8 cellular contexts compared by ENCODE assay signal in the genomic region with DNA sequence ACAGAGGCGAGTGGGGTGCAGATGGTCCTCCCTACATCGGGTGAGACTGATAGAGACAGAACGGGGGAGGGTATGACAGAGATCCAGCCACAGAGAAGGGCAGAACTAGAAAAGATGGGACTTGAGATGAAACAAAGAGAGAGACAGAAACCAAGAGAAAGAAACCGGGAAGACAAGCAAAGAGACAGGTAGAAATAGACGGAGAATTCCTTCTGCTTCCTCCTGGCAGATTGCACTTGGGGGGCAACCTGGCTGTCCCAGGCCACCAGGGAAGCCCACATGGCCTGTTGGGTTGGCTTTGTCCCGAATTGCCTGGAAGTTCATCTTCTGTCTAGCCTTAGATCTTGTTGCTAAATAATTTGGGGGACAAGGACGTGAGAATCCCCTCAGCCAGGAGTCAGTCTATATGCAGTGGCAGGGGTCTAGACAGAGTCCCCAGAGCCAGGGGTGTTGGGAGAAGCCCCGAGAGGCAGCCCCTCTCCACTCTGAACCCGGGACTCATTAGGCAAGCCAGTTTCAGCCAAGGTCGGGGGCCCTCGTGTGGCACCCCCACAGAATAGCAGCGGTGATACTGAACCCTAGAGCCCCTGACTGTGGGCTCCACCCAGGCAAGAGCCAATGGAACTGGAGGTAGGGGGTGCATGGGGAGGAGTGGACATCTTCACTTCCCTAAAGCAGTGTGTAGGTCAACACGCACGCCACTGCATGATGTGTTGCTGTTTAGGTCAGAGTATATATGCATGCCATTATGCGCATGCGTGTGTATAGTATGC. TPM values are rescaled to one million over a fixed set of nuclear protein-coding genes. Genes with fewer than 3 reads are reported as not detected.
A peak's percentile ranks its signal among the peaks of the same experiment; 100 is the strongest.
DNase-seq lines count a peak whose midpoint lies in the region; ATAC-seq lines count a peak whose summit lies in the region.

No MANE protein-coding gene starts in this region.

- H3K4me2 ChIP-seq in mesenchymal stem cell (ENCODE audit: low read length, poor library complexity, severe bottlenecking), result no peak overlapping the region

- H3K27me3 Mint-ChIP-seq in natural killer cell treated with Interleukin-12 subunit alpha and Interleukin-12 subunit beta and Interleukin-15 and Interleukin-18, amount 100 ng/mL, for 72 hours, result no peaks in the 10 kb centered on the region

- no peak overlapping the region for H4K8ac ChIP-seq in mesenchymal stem cell (ENCODE audit: low read length)

- no peaks in the 10 kb centered on the region for H3K9me3 Mint-ChIP-seq in natural killer cell treated with Interleukin-12 subunit alpha and Interleukin-12 subunit beta and Interleukin-15 and Interleukin-18, amount 100 ng/mL, for 72 hours

- H3K79me1 ChIP-seq in mesenchymal stem cell (replicated peaks; ENCODE audit: low read length, poor library complexity, severe bottlenecking), result no peaks in the 10 kb centered on the region

- 2% methylated on average over 16 of the region's 16 CpGs for WGBS in thymus
- WGBS in mesenchymal stem cell, result 69% methylated on average over 16 of the region's 16 CpGs

- no peak overlapping the region for H2BK12ac ChIP-seq in mesenchymal stem cell (ENCODE audit: low read length in 2 of 2)

- H2AFZ ChIP-seq in mesenchymal stem cell (ENCODE audit: low read depth, low read length), result no peak overlapping the region

- H3K9me3 ChIP-seq in thymus (ENCODE audit: control insufficient read depth) (no peaks in the 10 kb centered on the region), mesenchymal stem cell (ENCODE audit: control insufficient read depth, low read length) (no peaks in the 10 kb centered on the region)

- ATAC-seq in GM19438 (IDR thresholded peaks at IDR 0.05; ENCODE audit: low read depth, unreplicated experiment) (peak; percentile 37), HG03460 (IDR thresholded peaks at IDR 0.05; ENCODE audit: unreplicated experiment) (peak; percentile 37)
- peak; percentile 61 to 69 for ATAC-seq in natural killer cell treated with Interleukin-12 subunit alpha and Interleukin-12 subunit beta and Interleukin-15 and Interleukin-18, amount 100 ng/mL, for 72 hours

- H3K4me1 ChIP-seq in thymus (ENCODE audit: control insufficient read depth, insufficient read depth, low read length) (peaks cover 30% of the 10 kb centered on the region), mesenchymal stem cell (ENCODE audit: control insufficient read depth, insufficient read depth, low read depth, low read length) (peaks cover 12% of the 10 kb centered on the region)

- no peak overlapping the region for H2AK5ac ChIP-seq in mesenchymal stem cell (ENCODE audit: low read length, severe bottlenecking)

- H3K36me3 ChIP-seq in thymus (ENCODE audit: control insufficient read depth, insufficient read depth) (peaks cover 25% of the 10 kb centered on the region), mesenchymal stem cell (ENCODE audit: control insufficient read depth in 1 of 2, insufficient read depth in 2 of 2, low read depth in 1 of 2, low read length in 2 of 2) (no peaks in the 10 kb centered on the region)

- DNase-seq in CD1c-positive myeloid dendritic cell (ENCODE audit: extremely low spot score), result peak; percentile 95
- peak; percentile 91 for DNase-seq in UCSD-AML1 (lab: John Stamatoyannopoulos, UW; ENCODE audit: unreplicated experiment)
- DNase-seq in cerebellum (ENCODE audit: low spot score), result peak; percentile 40
- peak; percentile 88 for DNase-seq in natural killer cell treated with Interleukin-12 subunit alpha and Interleukin-12 subunit beta and Interleukin-15 and Interleukin-18, amount 100 ng/mL, for 72 hours (ENCODE audit: low spot score)
- DNase-seq in mesenchymal stem cell, result no peak

- no peak overlapping the region for H2BK120ac ChIP-seq in mesenchymal stem cell (ENCODE audit: low read depth, low read length)

- H3K27ac ChIP-seq in thymus (ENCODE audit: low read depth) (peak overlapping the region; percentile 83), mesenchymal stem cell (ENCODE audit: low read length, poor library complexity, severe bottlenecking) (no peak overlapping the region)

- no peak overlapping the region for H3K18ac ChIP-seq in mesenchymal stem cell (ENCODE audit: low read depth in 1 of 2, low read length in 2 of 2)

- H3K14ac ChIP-seq in mesenchymal stem cell (ENCODE audit: low read length in 2 of 2), result no peak overlapping the region

- H3K4me3 ChIP-seq in thymus (ENCODE audit: low read length), result peak overlapping the region; percentile 84
- no peak overlapping the region for H3K4me3 ChIP-seq in mesenchymal stem cell (ENCODE audit: insufficient read depth in 1 of 2, low read depth in 1 of 2, low read length in 2 of 2)

- H3K36me3 Mint-ChIP-seq in natural killer cell treated with Interleukin-12 subunit alpha and Interleukin-12 subunit beta and Interleukin-15 and Interleukin-18, amount 100 ng/mL, for 72 hours, result peaks cover 21% of the 10 kb centered on the region

- H2BK5ac ChIP-seq in mesenchymal stem cell (ENCODE audit: low read depth, low read length, poor library complexity, severe bottlenecking), result no peak overlapping the region

- peak overlapping the region; percentile 80 for H3K4me3 Mint-ChIP-seq in natural killer cell treated with Interleukin-12 subunit alpha and Interleukin-12 subunit beta and Interleukin-15 and Interleukin-18, amount 100 ng/mL, for 72 hours

- no peak overlapping the region for H3K23ac ChIP-seq in mesenchymal stem cell (ENCODE audit: low read length in 2 of 2)

- H3K27ac Mint-ChIP-seq in natural killer cell treated with Interleukin-12 subunit alpha and Interleukin-12 subunit beta and Interleukin-15 and Interleukin-18, amount 100 ng/mL, for 72 hours, result peak overlapping the region; percentile 100

- no peak overlapping the region for H4K91ac ChIP-seq in mesenchymal stem cell (ENCODE audit: low read length)

- H2BK15ac ChIP-seq in mesenchymal stem cell (ENCODE audit: low read depth, poor library complexity, severe bottlenecking), result no peak overlapping the region

- H3K27me3 ChIP-seq in thymus (ENCODE audit: control insufficient read depth, insufficient read depth) (no peaks in the 10 kb centered on the region), mesenchymal stem cell (ENCODE audit: control insufficient read depth in 1 of 2, insufficient read depth in 1 of 2, low read length in 2 of 2) (peaks cover 37 to 56% of the 10 kb centered on the region in 2 experiments)

- peaks cover 72 to 73% of the 10 kb centered on the region in 2 donors for H3K4me1 Mint-ChIP-seq in natural killer cell treated with Interleukin-12 subunit alpha and Interleukin-12 subunit beta and Interleukin-15 and Interleukin-18, amount 100 ng/mL, for 72 hours (ENCODE audit: low read depth in 2 of 2)

- H3K4ac ChIP-seq in mesenchymal stem cell (ENCODE audit: low read depth in 1 of 2, low read length in 2 of 2), result no peak overlapping the region

- H3K9ac ChIP-seq in mesenchymal stem cell (ENCODE audit: low read length), result no peak overlapping the region

RNA-seq across cellular contexts. Expression of gene TSPOAP1, which starts 0.6 kb away (rescaled TPM):
- total RNA-seq in cerebellum, result 54.2 TPM
- 10 to 100 TPM; 54.0 to 82.3 TPM for total RNA-seq in natural killer cell treated with Interleukin-12 subunit alpha and Interleukin-12 subunit beta and Interleukin-15 and Interleukin-18, amount 100 ng/mL, for 72 hours
- 45.2 TPM for polyA plus RNA-seq in thymus
- 0.23 TPM for polyA plus RNA-seq in mesenchymal stem cell (2013, experiment 1 of 2)
- 0.27 TPM for polyA plus RNA-seq in mesenchymal stem cell (2013, experiment 2 of 2)

RNA-seq across cellular contexts. Expression of gene SUPT4H1, which starts 22.8 kb away (rescaled TPM):
- total RNA-seq in cerebellum, result 26.7 TPM
- total RNA-seq in natural killer cell treated with Interleukin-12 subunit alpha and Interleukin-12 subunit beta and Interleukin-15 and Interleukin-18, amount 100 ng/mL, for 72 hours, result 100 to 1,000 TPM in 1 of 2 donors, 10 to 100 TPM in 1; 84.0 to 143 TPM
- 103 TPM for polyA plus RNA-seq in thymus
- polyA plus RNA-seq in mesenchymal stem cell (2013, experiment 1 of 2), result 68.0 TPM
- polyA plus RNA-seq in mesenchymal stem cell (2013, experiment 2 of 2), result 70.8 TPM

RNA-seq across cellular contexts. Expression of gene MPO, which starts 48.5 kb away (rescaled TPM):
- 2.7 TPM for total RNA-seq in cerebellum
- not detected for total RNA-seq in natural killer cell treated with Interleukin-12 subunit alpha and Interleukin-12 subunit beta and Interleukin-15 and Interleukin-18, amount 100 ng/mL, for 72 hours
- polyA plus RNA-seq in thymus, result 5.6 TPM
- not detected for polyA plus RNA-seq in mesenchymal stem cell (2013, experiment 1 of 2)
- not detected for polyA plus RNA-seq in mesenchymal stem cell (2013, experiment 2 of 2)
